In genomic region chr6:169800116-169800667, GRCh38 we compare ENCODE assay signal across 1 cellular context.
TF ChIP-seq lines count a peak whose summit lies in the region.

No MANE protein-coding gene starts in this region.

TF ChIP-seq in K562, 482 proteins besides CTCF, POLR2A, EP300 and RAD21:
- TF ChIP-seq ZNF253 (CRISPR knock-in tag; conservative IDR thresholded peaks at IDR 0.05) (no peak), MEIS2 (IDR thresholded peaks at IDR 0.05; ENCODE audit: partially characterized antibody) (no peak), LARP7 (IDR thresholded peaks at IDR 0.05) (no peak), SREBF1 (IDR thresholded peaks at IDR 0.05; ENCODE audit: borderline replicate concordance, low read depth, low read length) (no peak)
